Comparison of ENCODE assay signal across 25 cellular contexts in genomic region chr3:156492801-156493261, GRCh38.
DNase-seq lines count a peak whose midpoint lies in the region; ATAC-seq and TF ChIP-seq lines count a peak whose summit lies in the region.
"Had no signal": no experiment of that assay in that cellular context is flagged by ENCODE, and none has a peak within 500 bp of the region (broad histone marks: within the 10 kb centered on the region; RNA-seq: fewer than 3 reads in every experiment).

No MANE protein-coding gene starts in this region.

- H3K9me3 ChIP-seq in BE2C = no peaks in the 10 kb centered on the region; the same call in 1 of the 2 replicates
- H3K9me3 ChIP-seq: adrenal gland had no signal

- H3K36me3 ChIP-seq in rectal smooth muscle tissue (ENCODE audit: control insufficient read depth, insufficient read depth, low read length) = no peaks in the 10 kb centered on the region
- no peaks in the 10 kb centered on the region for H3K36me3 ChIP-seq in BE2C
- H3K36me3 ChIP-seq: adrenal gland had no signal

- peak overlapping the region; percentile 51 to 68 for H3K27ac ChIP-seq in coronary artery
- H3K27ac ChIP-seq in rectal smooth muscle tissue (ENCODE audit: low read depth, low read length) = peak overlapping the region; percentile 81
- H3K27ac ChIP-seq: adrenal gland, RWPE1 had no signal

- peak; percentile 32 for DNase-seq in AG08395 (ENCODE audit: low spot score)
- DNase-seq in NCI-H446 (lab: John Stamatoyannopoulos, UW) = peak; percentile 22 to 82
- DNase-seq in coronary artery (ENCODE audit: low spot score) = no peak
- no peak for DNase-seq in SW480 (ENCODE audit: low spot score)
- no peak for DNase-seq in germinal center (ENCODE audit: low spot score)
- DNase-seq in BE2C = no peak
- DNase-seq: activated B cell treated with CpG ODN at 0.5 μM for 24 hours; activated CD4-positive, alpha-beta T cell treated with anti-CD3 and anti-CD28 coated beads, Interleukin-2, amount 50 U/mL, for 4 hours; activated effector memory CD4-positive, alpha-beta T cell treated with anti-CD3 and anti-CD28 coated beads, Interleukin-2, amount 50 U/mL, for 16 hours; adrenal gland; central memory CD4-positive, alpha-beta T cell; H9; kidney; mammary epithelial cell; MM.1S; NCI-H1436; NCI-H524 treated with DMSO at 0.1 percent for 48 hours; nucleus accumbens; retina; stimulated activated CD4-positive, alpha-beta T cell treated with anti-CD3 and anti-CD28 coated beads, Interleukin-15, amount 100 ng/mL, for 24 hours; stimulated activated CD8-positive, alpha-beta memory T cell treated with anti-CD3 and anti-CD28 coated beads, Interleukin-4, amount 100 ng/mL, for 48 hours; T1000 had no signal

- no peak for TF ChIP-seq CTCF in coronary artery (IDR thresholded peaks at IDR 0.05)
- TF ChIP-seq CTCF in BE2C (IDR thresholded peaks at IDR 0.05; ENCODE audit: low read depth, low read length) = no peak

- H3K4me1 ChIP-seq in rectal smooth muscle tissue (ENCODE audit: control insufficient read depth, insufficient read depth, low read length) (peaks cover 14% of the 10 kb centered on the region), BE2C (peaks cover 6% of the 10 kb centered on the region)
- H3K4me1 ChIP-seq: adrenal gland had no signal

- H3K27me3 ChIP-seq in rectal smooth muscle tissue (ENCODE audit: control insufficient read depth, insufficient read depth, low read length) (no peaks in the 10 kb centered on the region), BE2C (no peaks in the 10 kb centered on the region)
- H3K27me3 ChIP-seq: adrenal gland had no signal

- no peak overlapping the region for H3K9ac ChIP-seq in rectal smooth muscle tissue (ENCODE audit: low read length)

- no peak for ATAC-seq in GM18873 (IDR thresholded peaks at IDR 0.05; ENCODE audit: low FRiP score, unreplicated experiment)

- H3K4me3 ChIP-seq in coronary artery (peak overlapping the region; percentile 13), rectal smooth muscle tissue (ENCODE audit: low read length) (no peak overlapping the region), BE2C (ENCODE audit: low read depth, low read length) (no peak overlapping the region)
- H3K4me3 ChIP-seq: adrenal gland had no signal

Comparison
In these comparisons a context has a peak if more than half of its experiments do, and no peak if none do; other contexts are left out.
1. DNase-seq: peak in AG08395 (single experiment) and NCI-H446 (2 of 2); none in coronary artery (single experiment), SW480 (single experiment), germinal center (single experiment) and BE2C (single experiment).